In the genomic region with DNA sequence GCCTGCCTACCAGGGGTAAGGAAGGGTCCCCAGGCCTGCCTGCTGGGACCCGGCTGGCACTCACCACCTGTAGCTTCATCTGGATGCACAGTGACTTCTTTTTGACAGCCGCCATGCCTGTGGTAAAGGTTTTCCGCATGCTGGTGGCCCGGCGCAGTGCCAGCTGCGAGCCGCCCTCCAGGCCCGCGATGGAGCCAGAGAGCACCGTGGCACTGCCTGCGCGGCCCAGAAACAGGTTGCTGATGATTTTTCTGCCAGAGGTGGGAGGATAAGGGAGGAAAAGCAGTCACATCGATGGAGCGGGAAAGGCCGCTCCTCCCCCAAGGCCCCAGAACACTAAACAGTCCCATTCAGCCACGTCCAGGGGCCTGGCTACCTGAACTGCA, we compare ENCODE assay signal across 17 cellular contexts.
DNase-seq lines count a peak whose midpoint lies in the region; ATAC-seq and TF ChIP-seq lines count a peak whose summit lies in the region.
"Had no signal": no experiment of that assay in that cellular context is flagged by ENCODE, and none has a peak within 500 bp of the region (broad histone marks: within the 10 kb centered on the region; RNA-seq: fewer than 3 reads in every experiment).

No MANE protein-coding gene starts in this region.

- no peak overlapping the region for H3K4me2 ChIP-seq in osteoblast (ENCODE audit: insufficient read depth, low read length)

- peaks cover 22% of the 10 kb centered on the region for H4K20me1 ChIP-seq in osteoblast (ENCODE audit: insufficient read depth, low read length)

- H3K36me3 ChIP-seq in left ventricle myocardium inferior: peaks cover 76% of the 10 kb centered on the region
- peaks cover 33% of the 10 kb centered on the region for H3K36me3 ChIP-seq in osteoblast (ENCODE audit: insufficient read depth, low read length)

- ATAC-seq in HG02840 (IDR thresholded peaks at IDR 0.05; ENCODE audit: low FRiP score, unreplicated experiment): no peak
- ATAC-seq: Right ventricle myocardium inferior had no signal

- H3K79me2 ChIP-seq in osteoblast (ENCODE audit: insufficient read depth, low read length): no peaks in the 10 kb centered on the region

- H2AFZ ChIP-seq in osteoblast (ENCODE audit: low read length): no peak overlapping the region

- intact Hi-C loops in left ventricle myocardium inferior (cut with micrococcal nuclease): loop anchor here (5.0 kb wide), 1 partner anchor 143 kb away; no protein-coding TSS in a partner anchor
- intact Hi-C loops in cardiac septum (cut with DNase I): loop anchor here (10.0 kb wide), 1 partner anchor 386 kb away; a partner anchor contains a TSS

- H3K9me3 ChIP-seq in left ventricle myocardium inferior (replicated peaks) (no peaks in the 10 kb centered on the region), osteoblast (ENCODE audit: low read depth, low read length) (no peaks in the 10 kb centered on the region)
- H3K9me3 ChIP-seq: Peyer's patch, SJSA1 had no signal

- TF ChIP-seq CTCF in left ventricle myocardium inferior (IDR thresholded peaks at IDR 0.05; ENCODE audit: borderline replicate concordance): no peak
- TF ChIP-seq CTCF in osteoblast (IDR thresholded peaks at IDR 0.05; ENCODE audit: extremely low read depth, low read depth, low read length): no peak

- H3K4me3 ChIP-seq in left ventricle myocardium inferior (no peak overlapping the region), osteoblast (ENCODE audit: insufficient read depth, low read length) (no peak overlapping the region)
- H3K4me3 ChIP-seq: Peyer's patch, SJSA1 had no signal

- peak overlapping the region; percentile 81 for H3K27ac ChIP-seq in left ventricle myocardium inferior (replicated peaks)
- no peak overlapping the region for H3K27ac ChIP-seq in osteoblast (ENCODE audit: low read depth, low read length)
- H3K27ac ChIP-seq: Peyer's patch, SJSA1 had no signal

- H3K4me1 ChIP-seq in left ventricle myocardium inferior (peaks cover 70% of the 10 kb centered on the region), osteoblast (ENCODE audit: insufficient read depth, low read length) (peaks cover 24% of the 10 kb centered on the region)
- H3K4me1 ChIP-seq: SJSA1 had no signal

- H3K27me3 ChIP-seq in left ventricle myocardium inferior (ENCODE audit: low read depth) (no peaks in the 10 kb centered on the region), osteoblast (ENCODE audit: insufficient read depth, low read length) (no peaks in the 10 kb centered on the region)
- H3K27me3 ChIP-seq: Peyer's patch, SJSA1 had no signal

- DNase-seq in left ventricle myocardium inferior: no peak
- DNase-seq in cardiac septum (ENCODE audit: low spot score): no peak
- DNase-seq in cerebellum (ENCODE audit: low spot score): peak; percentile 61
- peak; percentile 11 for DNase-seq in osteoblast (ENCODE audit: insufficient read length, low spot score, missing footprints)
- DNase-seq in stimulated activated CD4-positive, alpha-beta T cell treated with anti-CD3 and anti-CD28 coated beads, Interleukin-2, amount 100 ng/mL, for 48 hours: no peak
- DNase-seq in AG08396 (ENCODE audit: low spot score): no peak
- DNase-seq: 8988T, EL, Kasumi-1, NCI-H1694, NCI-H2081 treated with DMSO at 0.1 percent for 48 hours, NCI-H446, NCI-H526, Peyer's patch had no signal

Comparison
In these comparisons a context has a peak if more than half of its experiments do, and no peak if none do; other contexts are left out.
1. DNase-seq: peak in cerebellum (single experiment) and osteoblast (single experiment); none in left ventricle myocardium inferior (single experiment), cardiac septum (single experiment), stimulated activated CD4-positive, alpha-beta T cell treated with anti-CD3 and anti-CD28 coated beads, Interleukin-2, amount 100 ng/mL, for 48 hours (0 of 2) and AG08396 (single experiment).